7 cellular contexts compared by ENCODE assay signal in genomic region chr2:25315316-25315680, GRCh38. TPM values are rescaled to one million over a fixed set of nuclear protein-coding genes. Genes with fewer than 3 reads are reported as not detected.
DNase-seq lines count a peak whose midpoint lies in the region; ATAC-seq and TF ChIP-seq lines count a peak whose summit lies in the region.

No MANE protein-coding gene starts in this region.

- CTCF ChIA-PET in CD8-positive, alpha-beta T cell (lab: Charles Lee) = interaction anchor here (0.7 to 2.4 kb wide), 5 partner anchors 12 to 61 kb away, joined by 3 to 11 read pairs (median 10); no protein-coding TSS in a partner anchor
- CTCF ChIA-PET in RWPE1 (lab: Yijun Ruan, JAX) = no interaction called here

- ATAC-seq in CD8-positive, alpha-beta T cell = no peak
- ATAC-seq in sciatic nerve = peak; percentile 23

- H3K27ac Mint-ChIP-seq in CD8-positive, alpha-beta T cell = peak overlapping the region; percentile 87

- intact Hi-C loops in CD8-positive, alpha-beta T cell (cut with DNase I, micrococcal nuclease) = no loop called here
- intact Hi-C loops in sciatic nerve (cut with DNase I) = no loop called here

- no peak for TF ChIP-seq CTCF in CD8-positive, alpha-beta T cell (IDR thresholded peaks at IDR 0.05)
- TF ChIP-seq CTCF in RWPE1 (conservative IDR thresholded peaks at IDR 0.05; ENCODE audit: low read depth) (no peak), BE2C (IDR thresholded peaks at IDR 0.05; ENCODE audit: low read depth, low read length) (no peak)

- H3K9ac ChIP-seq in endocrine pancreas (ENCODE audit: control insufficient read depth, insufficient read depth, low read length) = peak overlapping the region; percentile 35

- no peak for DNase-seq in CD8-positive, alpha-beta T cell
- no peak for DNase-seq in sciatic nerve (ENCODE audit: low spot score)
- no peak for DNase-seq in RWPE1 (ENCODE audit: low spot score)
- DNase-seq in BE2C = no peak
- no peak for DNase-seq in MG63

- H3K9me3 ChIP-seq in CD8-positive, alpha-beta T cell (ENCODE audit: low read length) = no peaks in the 10 kb centered on the region
- H3K9me3 ChIP-seq in KOPT-K1 (ENCODE audit: insufficient read depth, low read length, poor library complexity, severe bottlenecking) = no peaks in the 10 kb centered on the region
- no peaks in the 10 kb centered on the region for H3K9me3 ChIP-seq in endocrine pancreas (ENCODE audit: control insufficient read depth, low read length)
- no peaks in the 10 kb centered on the region for H3K9me3 ChIP-seq in BE2C
- H3K9me3 ChIP-seq in MG63 = no peaks in the 10 kb centered on the region

- H3K4me3 Mint-ChIP-seq in CD8-positive, alpha-beta T cell = no peak overlapping the region

- POLR2A ChIA-PET in CD8-positive, alpha-beta T cell (lab: Charles Lee) = interaction anchor here (0.7 to 1.9 kb wide), 12 partner anchors 8 to 140 kb away, joined by 3 to 9 read pairs (median 6); no protein-coding TSS in a partner anchor
- POLR2A ChIA-PET in RWPE1 (lab: Yijun Ruan, JAX; ENCODE audit: low non-redundant PET) = no interaction called here

- H3K4me1 ChIP-seq in CD8-positive, alpha-beta T cell (ENCODE audit: insufficient read depth, low read length) = peaks cover 65% of the 10 kb centered on the region
- H3K4me1 ChIP-seq in endocrine pancreas (ENCODE audit: control insufficient read depth, insufficient read depth, low read length) = no peaks in the 10 kb centered on the region
- H3K4me1 ChIP-seq in BE2C = peaks cover 18% of the 10 kb centered on the region

- no peaks in the 10 kb centered on the region for H3K27me3 Mint-ChIP-seq in CD8-positive, alpha-beta T cell (ENCODE audit: low read depth)

- no peaks in the 10 kb centered on the region for H3K27me3 ChIP-seq in CD8-positive, alpha-beta T cell (ENCODE audit: insufficient read depth, low read length)
- H3K27me3 ChIP-seq in endocrine pancreas (ENCODE audit: control insufficient read depth, insufficient read depth, low read length) (no peaks in the 10 kb centered on the region), BE2C (no peaks in the 10 kb centered on the region), MG63 (no peaks in the 10 kb centered on the region)

- H3K27ac ChIP-seq in CD8-positive, alpha-beta T cell (ENCODE audit: low read depth, low read length) = peak overlapping the region; percentile 32
- H3K27ac ChIP-seq in KOPT-K1 (ENCODE audit: low read depth, low read length, poor library complexity, severe bottlenecking) (peak overlapping the region; percentile 91), RWPE1 (no peak overlapping the region)

- H3K36me3 Mint-ChIP-seq in CD8-positive, alpha-beta T cell = peaks cover 23% of the 10 kb centered on the region

- no peaks in the 10 kb centered on the region for H3K9me3 Mint-ChIP-seq in CD8-positive, alpha-beta T cell

- peak overlapping the region; percentile 46 for H3K4me3 ChIP-seq in CD8-positive, alpha-beta T cell (ENCODE audit: low read depth, low read length)
- H3K4me3 ChIP-seq in endocrine pancreas (ENCODE audit: control insufficient read depth, insufficient read depth, low read length) (no peak overlapping the region), BE2C (ENCODE audit: low read depth, low read length) (no peak overlapping the region), MG63 (no peak overlapping the region)

- H3K36me3 ChIP-seq in CD8-positive, alpha-beta T cell (ENCODE audit: insufficient read depth, low read length) = peaks cover 10% of the 10 kb centered on the region
- H3K36me3 ChIP-seq in KOPT-K1 (ENCODE audit: insufficient read depth, low read length) = peaks cover 21% of the 10 kb centered on the region
- H3K36me3 ChIP-seq in endocrine pancreas (ENCODE audit: control insufficient read depth, insufficient read depth, low read length) = no peaks in the 10 kb centered on the region
- H3K36me3 ChIP-seq in BE2C = 0 out of 2 replicates have a peak, but pooled peaks cover 3% of the 10 kb centered on the region
- H3K36me3 ChIP-seq in MG63 = no peaks in the 10 kb centered on the region

- H3K4me1 Mint-ChIP-seq in CD8-positive, alpha-beta T cell (ENCODE audit: low read depth) = peaks cover 67% of the 10 kb centered on the region

RNA-seq across cellular contexts. Expression of gene DNMT3A, which starts 26.4 kb away (rescaled TPM):
- 10 to 100 TPM; 66.6 to 67.9 TPM for total RNA-seq in CD8-positive, alpha-beta T cell
- total RNA-seq in sciatic nerve = 35.0 TPM
- polyA plus RNA-seq in BE2C (2012; ENCODE audit: insufficient read depth, insufficient read length, low read depth) = 107 TPM
- 6.0 and 9.2 TPM in 2 replicates for total RNA-seq in MG63 (2014; rRNA removed; shearing (Covaris generic); ENCODE audit: low replicate concordance)
